Comparison of ENCODE assay signal across 18 cellular contexts in genomic region chr2:11498126-11498473, GRCh38. TPM values are rescaled to one million over a fixed set of nuclear protein-coding genes. Genes with fewer than 3 reads are reported as not detected.
DNase-seq lines count a peak whose midpoint lies in the region; ATAC-seq and TF ChIP-seq lines count a peak whose summit lies in the region.
"Had no signal": no experiment of that assay in that cellular context is flagged by ENCODE, and none has a peak within 500 bp of the region (broad histone marks: within the 10 kb centered on the region; RNA-seq: fewer than 3 reads in every experiment).

No MANE protein-coding gene starts in this region.

- H3K4me3 ChIP-seq in HCT116 (replicated peaks in 1 of 2; ENCODE audit: low read depth in 1 of 2, low read length in 2 of 2), result no peak overlapping the region

- no peak for TF ChIP-seq POLR2A in HCT116 (IDR thresholded peaks at IDR 0.05; ENCODE audit: borderline replicate concordance, extremely low read depth, insufficient read depth, insufficient read length)

- POLR2A ChIA-PET in HCT116 (lab: Charles Lee), result no interaction called here

- H4K20me1 ChIP-seq in HCT116 (ENCODE audit: insufficient read depth), result no peaks in the 10 kb centered on the region

- ATAC-seq in HCT116, result no peak
- no peak for ATAC-seq in HG02840 (IDR thresholded peaks at IDR 0.05; ENCODE audit: low FRiP score, unreplicated experiment)
- ATAC-seq: naive thymus-derived CD8-positive, alpha-beta T cell had no signal

- DNase-seq in HCT116 (ENCODE audit: low read depth, low spot score) (no peak), OCI-M1 (lab: John Stamatoyannopoulos, UW) (peak; percentile 55), substantia nigra (lab: John Stamatoyannopoulos, UW) (no peak), NCI-H524 treated with DMSO at 0.1 percent for 48 hours (lab: John Stamatoyannopoulos, UW) (no peak)
- DNase-seq in stimulated activated CD4-positive, alpha-beta T cell treated with anti-CD3 and anti-CD28 coated beads, Interleukin-4, amount 100 ng/mL, for 4 hours, result no peak
- DNase-seq: activated B cell treated with CpG ODN at 0.5 μM for 24 hours; activated effector memory CD4-positive, alpha-beta T cell treated with anti-CD3 and anti-CD28 coated beads, Interleukin-2, amount 50 U/mL, for 16 hours; CD4-positive, alpha-beta memory T cell; erythroblast; foreskin melanocyte; mesendoderm; naive thymus-derived CD8-positive, alpha-beta T cell; NCI-H1930; NCI-H345; stimulated activated CD4-positive, alpha-beta T cell treated with anti-CD3 and anti-CD28 coated beads, Interleukin-4, amount 100 ng/mL, for 24 hours had no signal

- H2AFZ ChIP-seq in HCT116 (ENCODE audit: low read depth, low read length, poor library complexity, severe bottlenecking), result no peak overlapping the region

- H3K27me3 ChIP-seq in HCT116 (ENCODE audit: insufficient read depth, low read length) (no peaks in the 10 kb centered on the region), layer of hippocampus (ENCODE audit: control insufficient read depth, insufficient read depth, low read length) (no peaks in the 10 kb centered on the region)

- CTCF ChIA-PET in HCT116 (lab: Charles Lee), result interaction anchor here (1.1 kb wide), 1 partner anchor 85 kb away, joined by 3 read pairs; no protein-coding TSS in a partner anchor

- no peaks in the 10 kb centered on the region for H3K36me3 ChIP-seq in HCT116 (ENCODE audit: control insufficient read depth in 1 of 2, insufficient read depth in 2 of 2, low read length in 2 of 2)

- no peaks in the 10 kb centered on the region for H3K9me3 ChIP-seq in HCT116 (ENCODE audit: control insufficient read depth in 1 of 2, insufficient read depth in 1 of 2, low read depth in 1 of 2, low read length in 2 of 2)

- H3K4me2 ChIP-seq in HCT116 (ENCODE audit: low read length), result peak overlapping the region; percentile 49
- H3K4me2 ChIP-seq: SK-N-SH had no signal

- no peaks in the 10 kb centered on the region for H3K9me2 ChIP-seq in HCT116 (ENCODE audit: insufficient read depth)
- H3K9me2 ChIP-seq: SK-N-SH had no signal

- no peak for TF ChIP-seq CTCF in HCT116 (IDR thresholded peaks at IDR 0.05 in 2 of 3, conservative IDR thresholded peaks at IDR 0.05 in 1 of 3; ENCODE audit: borderline replicate concordance in 1 of 3, insufficient read depth in 1 of 3, low read depth in 2 of 3, low read length in 2 of 3)

- H3K79me2 ChIP-seq in HCT116 (ENCODE audit: insufficient read depth, low read length), result no peaks in the 10 kb centered on the region

- no peak for TF ChIP-seq RAD21 in HCT116 (IDR thresholded peaks at IDR 0.05; ENCODE audit: low read depth)

- peaks cover 10 to 14% of the 10 kb centered on the region in 2 experiments; a peak in 3 of 4 replicates for H3K4me1 ChIP-seq in HCT116 (ENCODE audit: control insufficient read depth in 1 of 2, insufficient read depth in 2 of 2, low read length in 2 of 2)

- intact Hi-C loops in HCT116 (cut with micrococcal nuclease), result no loop called here

- H3K9ac ChIP-seq in HCT116 (ENCODE audit: low read length), result no peak overlapping the region
- H3K9ac ChIP-seq: SK-N-SH had no signal

- BruUV-seq in HCT116 (replicated peaks; lab: Mats Ljungman, UMichigan), result no TSS peak

- RAD21 ChIA-PET in HCT116 (lab: Charles Lee; ENCODE audit: low non-redundant PET in 1 of 2, low total read pairs in 2 of 2, uncharacterized antibody in 2 of 2, unreplicated experiment in 2 of 2), result no interaction called here

- no peak overlapping the region for H3K27ac ChIP-seq in HCT116 (ENCODE audit: low read depth, low read length)
- H3K27ac ChIP-seq in layer of hippocampus (ENCODE audit: low read depth, low read length), result peak overlapping the region; percentile 83
- H3K27ac ChIP-seq in substantia nigra (ENCODE audit: low read depth, low read length, poor library complexity, severe bottlenecking), result peak overlapping the region; percentile 75

TF ChIP-seq in HCT116, 20 proteins besides CTCF, POLR2A, EP300 and RAD21:
- TF ChIP-seq YY1 (IDR thresholded peaks at IDR 0.05; ENCODE audit: extremely low read depth, insufficient replicate concordance, low read depth, low read length), result no peak
- TF ChIP-seq SP1 (IDR thresholded peaks at IDR 0.05; ENCODE audit: low read depth), result no peak
- TF ChIP-seq JUND (IDR thresholded peaks at IDR 0.05), result no peak
- TF ChIP-seq ZBTB33 (IDR thresholded peaks at IDR 0.05; ENCODE audit: extremely low read depth, insufficient replicate concordance, low read length), result no peak
- TF ChIP-seq TCF7L2 (IDR thresholded peaks at IDR 0.05; ENCODE audit: borderline replicate concordance, extremely low read depth, insufficient read depth, insufficient read length), result no peak
- no peak for TF ChIP-seq FOSL1 (IDR thresholded peaks at IDR 0.05; ENCODE audit: low read depth)
- no peak for TF ChIP-seq ZFX (IDR thresholded peaks at IDR 0.05)
- TF ChIP-seq ELF1 (IDR thresholded peaks at IDR 0.05; ENCODE audit: borderline replicate concordance, low read depth), result no peak

RNA-seq across cellular contexts. Expression of gene E2F6, which starts 32.1 kb away (rescaled TPM):
- total RNA-seq in HCT116 (2021; ENCODE audit: unreplicated experiment), result 22.8 TPM
- polyA plus RNA-seq in HCT116 (2012), result 12.8 and 14.7 TPM in 2 replicates

RNA-seq across cellular contexts. Expression of gene GREB1, which starts 35.7 kb away (rescaled TPM):
- total RNA-seq in HCT116 (2021; ENCODE audit: unreplicated experiment), result 6.2 TPM
- 2.2 TPM in 2 replicates for polyA plus RNA-seq in HCT116 (2012)
- polyA plus RNA-seq: CD4-positive, alpha-beta memory T cell had no signal
